8 cellular contexts compared by ENCODE assay signal in genomic region chr1:64966158-64966963, GRCh38. TPM values are rescaled to one million over a fixed set of nuclear protein-coding genes. Genes with fewer than 3 reads are reported as not detected.
DNase-seq lines count a peak whose midpoint lies in the region; ATAC-seq, FAIRE-seq and TF ChIP-seq lines count a peak whose summit lies in the region.

Gene JAK1 (minus strand): TSS chr1:64966549. CDS start chr1:64886264, 80,285 bp downstream.

- 0 out of 22 replicates have a peak, but pooled peaks cover 0 to 2% (median 0%) of the 10 kb centered on the region in 11 experiments for H3K36me3 ChIP-seq in BLaER1 treated with 17β-estradiol and CSF1 and Interleukin-3, amounts not matched to agents 10 nM and 100 nM
- H3K36me3 ChIP-seq in right lobe of liver = no peaks in the 10 kb centered on the region

- H3K27ac ChIP-seq in BLaER1 treated with 17β-estradiol and CSF1 and Interleukin-3, amounts not matched to agents 10 nM and 100 nM = peak within 1 kb of the TSS; percentile 94 to 99 (median 98)
- peak within 1 kb of the TSS; percentile 92 to 99 (median 97) for H3K27ac ChIP-seq in right lobe of liver

- peak; percentile 97 for TF ChIP-seq POLR2A in right lobe of liver (IDR thresholded peaks at IDR 0.05)

- H3K27me3 ChIP-seq in BLaER1 treated with 17β-estradiol and CSF1 and Interleukin-3, amounts not matched to agents 10 nM and 100 nM = no peaks in the 10 kb centered on the region
- no peaks in the 10 kb centered on the region for H3K27me3 ChIP-seq in right lobe of liver

- H3K4me3 ChIP-seq in BLaER1 treated with 17β-estradiol and CSF1 and Interleukin-3, amounts not matched to agents 10 nM and 100 nM = peak within 1 kb of the TSS; percentile 82 to 99 (median 96)
- peak within 1 kb of the TSS; percentile 73 to 96 (median 85) for H3K4me3 ChIP-seq in right lobe of liver

- H3K4me2 ChIP-seq in BLaER1 treated with 17β-estradiol and CSF1 and Interleukin-3, amounts not matched to agents 10 nM and 100 nM = peak within 1 kb of the TSS; percentile 84 to 99 (median 93)

- ATAC-seq in HG03439 (IDR thresholded peaks at IDR 0.05; ENCODE audit: unreplicated experiment) (peak; percentile 77), right lobe of liver (peak; percentile 87 to 93 (median 90))

- TF ChIP-seq CTCF in right lobe of liver (IDR thresholded peaks at IDR 0.05) = peak in 1 of 4 donors; percentile 14

- DNase-seq in GM19239 (ENCODE audit: insufficient read length, low spot score) (peak; percentile 86), NCI-H526 (lab: John Stamatoyannopoulos, UW) (peak; percentile 70 to 94), dermis microvascular lymphatic vessel endothelial cell (ENCODE audit: low read depth in 2 of 2) (peak; percentile 48 to 86), right lobe of liver (peak; percentile 92 to 95 (median 93))
- DNase-seq in activated CD4-positive, alpha-beta T cell treated with anti-CD3 and anti-CD28 coated beads, Interleukin-2, amount 50 U/mL, for 4 hours = peak; percentile 82 to 86
- DNase-seq in stimulated activated CD4-positive, alpha-beta T cell treated with anti-CD3 and anti-CD28 coated beads, Interleukin-4, amount 100 ng/mL, for 24 hours = peak; percentile 86

- no peaks in the 10 kb centered on the region for H3K9me3 ChIP-seq in BLaER1 treated with 17β-estradiol and CSF1 and Interleukin-3, amounts not matched to agents 10 nM and 100 nM (replicated peaks in 1 of 11)
- H3K9me3 ChIP-seq in right lobe of liver = no peaks in the 10 kb centered on the region

- H4K20me1 ChIP-seq in BLaER1 treated with 17β-estradiol and CSF1 and Interleukin-3, amounts not matched to agents 10 nM and 100 nM = peaks cover 32 to 48% (median 45%) of the 10 kb centered on the region in 11 experiments; a peak in 21 of 22 replicates

- WGBS in right lobe of liver (ENCODE audit: insufficient coverage, low coverage, low lambda C conversion rate, missing lambda C conversion rate) = under 1% methylated on average over 17 of the region's 100 CpGs

- peak; percentile 63 for FAIRE-seq in GM19239 (lab: Jason Lieb, UNC)

- H3K4me1 ChIP-seq in BLaER1 treated with 17β-estradiol and CSF1 and Interleukin-3, amounts not matched to agents 10 nM and 100 nM = peaks cover 47 to 69% (median 64%) of the 10 kb centered on the region in 10 experiments
- peaks cover 0 to 23% (median 5%) of the 10 kb centered on the region in 4 donors for H3K4me1 ChIP-seq in right lobe of liver

- peak within 1 kb of the TSS; percentile 95 to 99 (median 98) for H3K9ac ChIP-seq in BLaER1 treated with 17β-estradiol and CSF1 and Interleukin-3, amounts not matched to agents 10 nM and 100 nM

- intact Hi-C loops in right lobe of liver (cut with DNase I) = loop anchor here in 1 of 2 donors (10.0 kb wide), 1 partner anchor 72 kb away; no protein-coding TSS in a partner anchor

RNA-seq across cellular contexts. Expression of gene JAK1, which starts in this region (rescaled TPM):
- total RNA-seq in dermis microvascular lymphatic vessel endothelial cell = 137 and 171 TPM in 2 replicates
- 10 to 100 TPM; 48.0 to 71.6 (median 66.5) TPM for total RNA-seq in right lobe of liver

Comparison
In these comparisons a context has a peak if more than half of its experiments do, and no peak if none do; other contexts are left out.
1. Peak in every context shown above with its lines: DNase-seq, ATAC-seq, H3K4me3 ChIP-seq and H3K27ac ChIP-seq.